10 cellular contexts compared by ENCODE assay signal in the genomic region with DNA sequence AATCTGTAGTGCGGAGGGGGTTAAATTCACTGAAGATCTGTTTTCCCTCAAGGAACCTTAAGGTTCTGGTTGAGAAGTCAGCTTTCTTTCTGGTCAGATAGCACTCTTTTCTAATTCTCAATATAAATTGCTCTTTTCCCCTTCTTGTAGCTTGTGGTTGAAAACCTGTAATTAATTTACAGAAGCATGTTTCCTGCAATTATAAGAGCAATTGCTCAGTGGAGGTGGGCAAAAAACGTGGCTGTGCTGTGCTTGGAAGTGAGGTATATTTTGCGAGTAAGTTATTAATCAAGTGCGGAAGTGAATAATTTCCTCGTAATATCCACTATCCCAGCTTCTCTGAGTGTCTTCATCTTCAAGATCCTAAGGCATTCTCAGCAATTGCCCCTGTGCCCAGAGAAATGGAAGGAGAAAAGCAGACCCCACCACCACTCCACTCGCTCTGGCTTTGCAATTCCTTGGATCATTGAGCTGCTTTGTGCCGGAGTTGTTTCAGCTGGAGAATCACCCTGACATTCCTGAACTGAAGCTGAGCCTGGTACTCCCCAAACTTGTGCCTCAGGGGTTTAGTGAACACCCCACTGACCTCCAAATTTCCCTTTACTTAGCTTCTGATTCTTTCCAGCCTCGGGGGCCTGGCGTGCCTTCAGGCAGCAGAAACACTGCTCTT.
"Had no signal": no experiment of that assay in that cellular context is flagged by ENCODE, and none has a peak within 500 bp of the region (broad histone marks: within the 10 kb centered on the region; RNA-seq: fewer than 3 reads in every experiment).

No MANE protein-coding gene starts in this region.

- ATAC-seq: stimulated activated naive CD8-positive, alpha-beta T cell treated with anti-CD3 and anti-CD28 coated beads, Interleukin-15, Interleukin-2, amounts not matched to agents 100 U/mL and 50 U/mL, for 24 hours had no signal

- H3K36me3 ChIP-seq: adrenal gland, breast epithelium, tibial artery had no signal

- DNase-seq: activated CD8-positive, alpha-beta memory T cell treated with anti-CD3 and anti-CD28 coated beads, Interleukin-2, amount 50 U/mL, for 4 hours; activated effector memory CD4-positive, alpha-beta T cell treated with anti-CD3 and anti-CD28 coated beads, Interleukin-2, amount 50 U/mL, for 16 hours; cortex of kidney; head of caudate nucleus; mesenchymal stem cell; naive thymus-derived CD8-positive, alpha-beta T cell; tibial artery had no signal

- H3K9me3 ChIP-seq: adrenal gland, breast epithelium, tibial artery had no signal

- H3K4me3 ChIP-seq: adrenal gland, breast epithelium, tibial artery had no signal

- H3K27me3 ChIP-seq: adrenal gland, breast epithelium, tibial artery had no signal

- H3K4me1 ChIP-seq: adrenal gland, breast epithelium, tibial artery had no signal
